Comparison of ENCODE assay signal across 9 cellular contexts in genomic region chr14:106605548-106606448, GRCh38.
DNase-seq lines count a peak whose midpoint lies in the region; ATAC-seq and TF ChIP-seq lines count a peak whose summit lies in the region.
"Had no signal": no experiment of that assay in that cellular context is flagged by ENCODE, and none has a peak within 500 bp of the region (broad histone marks: within the 10 kb centered on the region; RNA-seq: fewer than 3 reads in every experiment).

No MANE protein-coding gene starts in this region.

- H3K4me3 ChIP-seq in HL-60 (replicated peaks; ENCODE audit: insufficient read depth, low read length): no peak overlapping the region

- DNase-seq in GM10266 (ENCODE audit: extremely low spot score): peak; percentile 70
- peak in 1 of 2 experiments; percentile 83 for DNase-seq in HL-60 (ENCODE audit: low read depth in 1 of 2, low spot score in 1 of 2)
- DNase-seq in T-cell: peak; percentile 48 to 88 (median 75)
- DNase-seq in activated naive CD8-positive, alpha-beta T cell treated with anti-CD3 and anti-CD28 coated beads, Interleukin-2, amount 50 U/mL, for 24 hours: peak; percentile 88
- DNase-seq in stimulated activated CD4-positive, alpha-beta T cell treated with anti-CD3 and anti-CD28 coated beads, TNF-alpha, amount 100 ng/mL, for 4 hours (ENCODE audit: low read depth in 3 of 3): peak; percentile 64 to 73 (median 68)
- DNase-seq in DMS114 treated with DMSO at 0.1 percent for 48 hours (lab: John Stamatoyannopoulos, UW; ENCODE audit: unreplicated experiment): no peak
- no peak for DNase-seq in midbrain (lab: John Stamatoyannopoulos, UW)

- H3K27ac ChIP-seq in HL-60 (replicated peaks): no peak overlapping the region

- H3K27ac Mint-ChIP-seq in T-cell: no peak overlapping the region
- H3K27ac Mint-ChIP-seq in activated naive CD8-positive, alpha-beta T cell treated with anti-CD3 and anti-CD28 coated beads, Interleukin-2, amount 50 U/mL, for 24 hours: no peak overlapping the region
- H3K27ac Mint-ChIP-seq: IgD-negative memory B cell had no signal

- H3K4me3 Mint-ChIP-seq in T-cell: no peak overlapping the region
- no peak overlapping the region for H3K4me3 Mint-ChIP-seq in activated naive CD8-positive, alpha-beta T cell treated with anti-CD3 and anti-CD28 coated beads, Interleukin-2, amount 50 U/mL, for 24 hours
- H3K4me3 Mint-ChIP-seq: IgD-negative memory B cell had no signal

- no peaks in the 10 kb centered on the region for H3K27me3 ChIP-seq in HL-60 (ENCODE audit: insufficient read depth, poor library complexity, severe bottlenecking)

- POLR2A ChIA-PET in T-cell (lab: Charles Lee): no interaction called here

- ATAC-seq in T-cell (replicated peaks in 1 of 4) (peak; percentile 93 to 100 (median 96)), GM18498 (IDR thresholded peaks at IDR 0.05; ENCODE audit: unreplicated experiment) (no peak)
- ATAC-seq in activated naive CD8-positive, alpha-beta T cell treated with anti-CD3 and anti-CD28 coated beads, Interleukin-2, amount 50 U/mL, for 24 hours: peak; percentile 95

- H3K27me3 Mint-ChIP-seq in T-cell: peaks cover 46 to 59% of the 10 kb centered on the region in 2 donors
- H3K27me3 Mint-ChIP-seq in activated naive CD8-positive, alpha-beta T cell treated with anti-CD3 and anti-CD28 coated beads, Interleukin-2, amount 50 U/mL, for 24 hours: peaks cover 32% of the 10 kb centered on the region

- no peaks in the 10 kb centered on the region for H3K36me3 Mint-ChIP-seq in T-cell
- no peaks in the 10 kb centered on the region for H3K36me3 Mint-ChIP-seq in activated naive CD8-positive, alpha-beta T cell treated with anti-CD3 and anti-CD28 coated beads, Interleukin-2, amount 50 U/mL, for 24 hours (ENCODE audit: low read depth)
- H3K36me3 Mint-ChIP-seq: IgD-negative memory B cell had no signal

- no peaks in the 10 kb centered on the region for H3K9me3 Mint-ChIP-seq in T-cell
- no peaks in the 10 kb centered on the region for H3K9me3 Mint-ChIP-seq in activated naive CD8-positive, alpha-beta T cell treated with anti-CD3 and anti-CD28 coated beads, Interleukin-2, amount 50 U/mL, for 24 hours
- H3K9me3 Mint-ChIP-seq: IgD-negative memory B cell had no signal

- CTCF ChIA-PET in T-cell (lab: Charles Lee): interaction anchor here (0.6 to 0.7 kb wide), 2 partner anchors 12 to 464 kb away, joined by 4 to 5 read pairs; no protein-coding TSS in a partner anchor

- TF ChIP-seq CTCF in GM10266 (IDR thresholded peaks at IDR 0.05; ENCODE audit: control insufficient read depth, insufficient read depth, low read depth, missing control alignments) (peak; percentile 83), HL-60 (IDR thresholded peaks at IDR 0.05; ENCODE audit: insufficient read depth, low read length) (peak; percentile 16)

- H3K4me1 Mint-ChIP-seq in T-cell: peaks cover 0 to 2% (median 0%) of the 10 kb centered on the region in 3 donors
- no peaks in the 10 kb centered on the region for H3K4me1 Mint-ChIP-seq in activated naive CD8-positive, alpha-beta T cell treated with anti-CD3 and anti-CD28 coated beads, Interleukin-2, amount 50 U/mL, for 24 hours

Comparison
In these comparisons a context has a peak if more than half of its experiments do, and no peak if none do; other contexts are left out.
1. DNase-seq: peak in GM10266 (single experiment), T-cell (34 of 34), activated naive CD8-positive, alpha-beta T cell treated with anti-CD3 and anti-CD28 coated beads, Interleukin-2, amount 50 U/mL, for 24 hours (single experiment) and stimulated activated CD4-positive, alpha-beta T cell treated with anti-CD3 and anti-CD28 coated beads, TNF-alpha, amount 100 ng/mL, for 4 hours (3 of 3); none in DMS114 treated with DMSO at 0.1 percent for 48 hours (single experiment) and midbrain (single experiment).